1 cellular context compared by ENCODE assay signal in genomic region chr2:66457545-66457944, GRCh38.
TF ChIP-seq lines count a peak whose summit lies in the region.

No MANE protein-coding gene starts in this region.

TF ChIP-seq in H1, 55 proteins besides CTCF, POLR2A, EP300 and RAD21:
- TF ChIP-seq USF2 (IDR thresholded peaks at IDR 0.05; ENCODE audit: low read length): no peak
- TF ChIP-seq BRCA1 (IDR thresholded peaks at IDR 0.05; ENCODE audit: low read depth, low read length): no peak
- no peak for TF ChIP-seq GTF2F1 (IDR thresholded peaks at IDR 0.05; ENCODE audit: borderline replicate concordance, low read depth, low read length)
- TF ChIP-seq SIX5 (IDR thresholded peaks at IDR 0.05; ENCODE audit: low read depth, low read length): no peak
